Comparison of ENCODE assay signal across 8 cellular contexts in genomic region chr14:25220514-25220913, GRCh38.
"Had no signal": no experiment of that assay in that cellular context is flagged by ENCODE, and none has a peak within 500 bp of the region (broad histone marks: within the 10 kb centered on the region; RNA-seq: fewer than 3 reads in every experiment).

No MANE protein-coding gene starts in this region.

- FAIRE-seq: G401.6, GM12878, GM12891, GM12892, GM18507, GM19239 had no signal

- ATAC-seq: GM12878 had no signal

- H3K4me3 ChIP-seq: GM12878 had no signal

- DNase-seq: GDM1, GF-D8 had no signal
